13 cellular contexts compared by ENCODE assay signal in genomic region chr22:21636629-21637218, GRCh38. TPM values are rescaled to one million over a fixed set of nuclear protein-coding genes. Genes with fewer than 3 reads are reported as not detected.
A peak's percentile ranks its signal among the peaks of the same experiment; 100 is the strongest.
DNase-seq lines count a peak whose midpoint lies in the region; FAIRE-seq and TF ChIP-seq lines count a peak whose summit lies in the region.
"Had no signal": no experiment of that assay in that cellular context is flagged by ENCODE, and none has a peak within 500 bp of the region (broad histone marks: within the 10 kb centered on the region; RNA-seq: fewer than 3 reads in every experiment).

No MANE protein-coding gene starts in this region.

- no peak overlapping the region for H3K18ac ChIP-seq in H1 (ENCODE audit: extremely low read depth, low read length)
- no peak overlapping the region for H3K18ac ChIP-seq in neuronal stem cell (ENCODE audit: low read length)

- H2AFZ ChIP-seq in H1 (ENCODE audit: low read length) (no peak overlapping the region), neuronal stem cell (ENCODE audit: low read length) (no peak overlapping the region)

- H3K4me1 Mint-ChIP-seq in IgD-negative memory B cell, result peaks cover 8 to 11% (median 10%) of the 10 kb centered on the region in 3 donors

- H4K5ac ChIP-seq in H1 (ENCODE audit: insufficient read length, low read depth, low read length), result no peak overlapping the region

- peaks cover 0 to 5% of the 10 kb centered on the region in 2 experiments for H4K20me1 ChIP-seq in H1 (replicated peaks in 1 of 2; ENCODE audit: control insufficient read depth in 1 of 2, insufficient read depth in 2 of 2, low read length in 2 of 2)

- POLR2A ChIA-PET in H1 (lab: Charles Lee; ENCODE audit: partially characterized antibody), result interaction anchor here (1.2 to 1.3 kb wide), 2 partner anchors 12 to 14 kb away, joined by 3 to 5 read pairs; no protein-coding TSS in a partner anchor

- WGBS in H1 (ENCODE audit: extremely low coverage in 1 of 2, insufficient coverage in 1 of 2, insufficient read length in 1 of 2, insufficient replicate concordance in 2 of 2, low coverage in 1 of 2, low lambda C conversion rate in 2 of 2, missing lambda C conversion rate in 1 of 2), 2 experiments, result 86% methylated on average over 17 of the region's 17 CpGs; no CpG with 5 or more reads in 1 of the 2 experiments
- no CpG with 5 or more reads among the region's 17 CpGs for WGBS in neuronal stem cell (ENCODE audit: extremely low coverage in 2 of 2, insufficient read length in 2 of 2, insufficient replicate concordance in 1 of 2), 2 donors

- H3K79me2 ChIP-seq in H1 (ENCODE audit: control insufficient read depth in 1 of 2, insufficient read depth in 2 of 2, low read length in 2 of 2), result no peaks in the 10 kb centered on the region

- no peak for TF ChIP-seq POLR2A in H1 (IDR thresholded peaks at IDR 0.05; ENCODE audit: control extremely low read depth in 1 of 2, low read depth in 2 of 2, low read length in 2 of 2)

- H3K27me3 ChIP-seq in H1 (replicated peaks in 1 of 4; ENCODE audit: control insufficient read depth in 3 of 4, extremely low read depth in 1 of 4, insufficient read depth in 3 of 4, low read length in 3 of 4), result peaks cover 0 to 7% (median 1%) of the 10 kb centered on the region in 4 experiments; a peak in 4 of 7 replicates
- H3K27me3 ChIP-seq in neuronal stem cell (ENCODE audit: control insufficient read depth in 3 of 3, insufficient read depth in 3 of 3, low read depth in 1 of 3, low read length in 3 of 3), result peaks cover 0 to 2% (median 0%) of the 10 kb centered on the region in 3 experiments

- H4K8ac ChIP-seq in H1 (ENCODE audit: extremely low read depth, insufficient read depth, low read length), result peak overlapping the region; percentile 80; the same call in 1 of the 2 replicates
- H4K8ac ChIP-seq in neuronal stem cell (ENCODE audit: low read depth, low read length), result no peak overlapping the region

- H3K23ac ChIP-seq in H1 (ENCODE audit: insufficient read length) (no peak overlapping the region), neuronal stem cell (ENCODE audit: low read depth, low read length, poor library complexity) (peak overlapping the region; percentile 87)

- peaks cover 0 to 1% (median 0%) of the 10 kb centered on the region in 3 donors for H3K9me3 Mint-ChIP-seq in IgD-negative memory B cell
- H3K9me3 Mint-ChIP-seq: CD8-positive, alpha-beta T cell had no signal

- TF ChIP-seq CTCF in H1 (IDR thresholded peaks at IDR 0.05; ENCODE audit: control extremely low read depth in 1 of 3, insufficient read depth in 1 of 3, low read depth in 1 of 3, low read length in 3 of 3), result no peak

- H3K4me2 ChIP-seq in H1 (ENCODE audit: insufficient read depth in 1 of 2, low read depth in 2 of 2, low read length in 2 of 2), result no peak overlapping the region
- no peak overlapping the region for H3K4me2 ChIP-seq in neuronal stem cell (ENCODE audit: insufficient read depth, low read length, poor library complexity, severe bottlenecking)
- H3K4me2 ChIP-seq: A549 had no signal

- H3K36me3 ChIP-seq in H1 (ENCODE audit: control insufficient read depth in 2 of 4, insufficient read depth in 4 of 4, low read length in 3 of 4) (no peaks in the 10 kb centered on the region), neuronal stem cell (replicated peaks in 1 of 2; ENCODE audit: control insufficient read depth in 2 of 2, insufficient read depth in 2 of 2, low read length in 2 of 2) (no peaks in the 10 kb centered on the region)

- H2BK5ac ChIP-seq in H1 (ENCODE audit: low read depth, low read length) (no peak overlapping the region), neuronal stem cell (ENCODE audit: low read length) (no peak overlapping the region)

- peak overlapping the region in 2 of 3 donors; percentile 18 to 29 for H3K27ac Mint-ChIP-seq in IgD-negative memory B cell
- H3K27ac Mint-ChIP-seq: CD14-positive monocyte; CD8-positive, alpha-beta T cell had no signal

- H3K9ac ChIP-seq in H1 (replicated peaks in 1 of 4; ENCODE audit: extremely low read depth in 1 of 4, low read depth in 3 of 4, low read length in 3 of 4), result no peak overlapping the region
- peak overlapping the region; percentile 9 for H3K9ac ChIP-seq in neuronal stem cell (ENCODE audit: low read depth, low read length, poor library complexity)

- DNase-seq in H1 (ENCODE audit: low read depth in 1 of 2, low spot score in 2 of 2) (no peak), neuronal stem cell (ENCODE audit: low spot score) (no peak), H4 (ENCODE audit: low spot score) (no peak), NCI-H1417 treated with DMSO at 0.1 percent for 48 hours (lab: John Stamatoyannopoulos, UW) (no peak)
- DNase-seq: CD8-positive, alpha-beta T cell; COR-L47; GF-D8; IMR-90 had no signal

- H3K36me3 Mint-ChIP-seq in IgD-negative memory B cell, result no peaks in the 10 kb centered on the region
- H3K36me3 Mint-ChIP-seq: CD14-positive monocyte; CD8-positive, alpha-beta T cell had no signal

- H3K4me3 ChIP-seq in H1 (ENCODE audit: extremely low read depth in 1 of 4, insufficient read depth in 2 of 4, low read depth in 3 of 4, low read length in 4 of 4), result no peak overlapping the region
- H3K4me3 ChIP-seq in neuronal stem cell (ENCODE audit: low read length in 2 of 2), result no peak overlapping the region
- H3K4me3 ChIP-seq: A549 had no signal

- H2BK12ac ChIP-seq in H1 (ENCODE audit: low read depth, low read length), result no peak overlapping the region
- H2BK12ac ChIP-seq in neuronal stem cell (ENCODE audit: low read length), result no peak overlapping the region

- no peak overlapping the region for H3K56ac ChIP-seq in H1 (replicated peaks; ENCODE audit: insufficient read length, low read depth, low read length)

- H3K14ac ChIP-seq in H1 (ENCODE audit: insufficient read length) (no peak overlapping the region), neuronal stem cell (ENCODE audit: low read length) (no peak overlapping the region)

- H3K4me3 Mint-ChIP-seq in IgD-negative memory B cell, result peak overlapping the region in 1 of 4 donors; percentile 18
- H3K4me3 Mint-ChIP-seq: CD14-positive monocyte; CD8-positive, alpha-beta T cell had no signal

- FAIRE-seq in H1 (lab: Jason Lieb, UNC), result no peak
- FAIRE-seq: A549, GM19239, H54 had no signal

- no peak overlapping the region for H3K27ac ChIP-seq in H1 (ENCODE audit: low read depth, low read length)
- H3K27ac ChIP-seq in neuronal stem cell (replicated peaks; ENCODE audit: low read length), result no peak overlapping the region
- H3K27ac ChIP-seq: A549 had no signal

- H2BK120ac ChIP-seq in H1 (replicated peaks; ENCODE audit: low read depth, low read length) (no peak overlapping the region), neuronal stem cell (ENCODE audit: low read depth, low read length) (no peak overlapping the region)

- H3K9me3 ChIP-seq in H1 (ENCODE audit: insufficient read depth in 2 of 2, low read depth in 1 of 2, low read length in 1 of 2) (no peaks in the 10 kb centered on the region; a peak in 1 of 4 replicates), neuronal stem cell (replicated peaks in 1 of 2; ENCODE audit: control insufficient read depth in 2 of 2, insufficient read depth in 1 of 2, low read depth in 1 of 2, low read length in 2 of 2) (peaks cover 0 to 2% of the 10 kb centered on the region in 2 donors)
- H3K9me3 ChIP-seq: A549 had no signal

- H4K91ac ChIP-seq in H1 (replicated peaks; ENCODE audit: insufficient read length, low read length) (no peak overlapping the region), neuronal stem cell (ENCODE audit: low read depth, low read length, poor library complexity) (no peak overlapping the region)

- no peak for TF ChIP-seq EP300 in H1 (IDR thresholded peaks at IDR 0.05; ENCODE audit: borderline replicate concordance in 1 of 2, low read depth in 2 of 2, low read length in 2 of 2)

- H2AK5ac ChIP-seq in H1 (ENCODE audit: low read depth, low read length), result no peak overlapping the region
- H2AK5ac ChIP-seq in neuronal stem cell (ENCODE audit: low read depth, low read length), result no peak overlapping the region

- H3K79me1 ChIP-seq in H1 (ENCODE audit: low read depth, low read length), result no peaks in the 10 kb centered on the region
- no peaks in the 10 kb centered on the region for H3K79me1 ChIP-seq in neuronal stem cell (ENCODE audit: low read depth, low read length)

- peaks cover 4% of the 10 kb centered on the region for H3K27me3 Mint-ChIP-seq in IgD-negative memory B cell

- no peak for TF ChIP-seq RAD21 in H1 (IDR thresholded peaks at IDR 0.05 in 1 of 2, conservative IDR thresholded peaks at IDR 0.05 in 1 of 2; ENCODE audit: low read depth in 2 of 2, low read length in 2 of 2)

- H3K4ac ChIP-seq in H1 (replicated peaks; ENCODE audit: insufficient read length, low read depth, low read length) (no peak overlapping the region), neuronal stem cell (ENCODE audit: low read length) (no peak overlapping the region)

- CTCF ChIA-PET in H1 (lab: Charles Lee; ENCODE audit: partially characterized antibody), result interaction anchor here (1.1 to 24.1 kb wide), 3 partner anchors 6 to 70 kb away, joined by 3 to 499 read pairs (median 499); partner anchors contain the start of genes CCDC116, SDF2L1 and YDJC

- peaks cover 0 to 2% (median 0%) of the 10 kb centered on the region in 4 experiments; a peak in 1 of 7 replicates for H3K4me1 ChIP-seq in H1 (replicated peaks in 1 of 4; ENCODE audit: control insufficient read depth in 3 of 4, insufficient read depth in 4 of 4, low read length in 3 of 4)
- peaks cover 2 to 7% of the 10 kb centered on the region in 2 donors for H3K4me1 ChIP-seq in neuronal stem cell (ENCODE audit: control insufficient read depth in 2 of 2, insufficient read depth in 1 of 2, low read depth in 1 of 2, low read length in 2 of 2)

- H2BK20ac ChIP-seq in H1 (ENCODE audit: low read length), result no peak overlapping the region

- peaks cover under 1% of the 10 kb centered on the region; the same call in 1 of the 2 replicates for H3K23me2 ChIP-seq in H1 (ENCODE audit: low read depth, low read length)

- H2BK15ac ChIP-seq in H1 (ENCODE audit: low read length) (no peak overlapping the region), neuronal stem cell (ENCODE audit: low read length) (no peak overlapping the region)

RNA-seq across cellular contexts. Expression of gene CCDC116, which starts 4.2 kb away (rescaled TPM):
- polyA plus RNA-seq in IgD-negative memory B cell (0.11 TPM), H1 (2011; rRNA removed) (0.08 and 0.14 TPM in 2 replicates)
- not detected in 2 replicates for total RNA-seq in H1 (2021; fragmentation: NEBNext Ultra II Directional; extraction: Animal tissue kit (Norgen Biotek cat#: 25700))
- polyA plus RNA-seq in H1 (2011; cell fraction: cytosol; rRNA removed), result 0.09 TPM
- 0.39 TPM for polyA plus RNA-seq in H1 (2011; cell fraction: nucleus; rRNA removed)
- 0.08 to 0.15 TPM (median 0.14 TPM) in 3 of 4 replicates, not detected in the other for polyA plus RNA-seq in H1 (2012, experiment 1 of 2)
- not detected for polyA plus RNA-seq in H1 (2012, experiment 2 of 2)
- 0.16 TPM for polyA plus RNA-seq in H1 (2013, experiment 1 of 2)
- polyA plus RNA-seq in H1 (2013, experiment 2 of 2), result 0.07 TPM
- not detected in 2 replicates for polyA minus RNA-seq in H1 (2011; rRNA and poly(A)+ RNA removed)
- polyA minus RNA-seq in H1 (2011; cell fraction: cytosol; rRNA and poly(A)+ RNA removed), result not detected
- polyA minus RNA-seq in H1 (2011; cell fraction: nucleus; rRNA and poly(A)+ RNA removed), result not detected
- 0.10 TPM for polyA plus RNA-seq in neuronal stem cell (2013, experiment 1 of 2)
- polyA plus RNA-seq in neuronal stem cell (2013, experiment 2 of 2), result 0.18 TPM
- total RNA-seq in H4 (2014; rRNA removed; shearing (Covaris generic)), result 0.10 TPM in 1 of 2 replicates, not detected in the other
- polyA plus RNA-seq: CD14-positive monocyte had no signal

RNA-seq across cellular contexts. Expression of gene SDF2L1, which starts 5.4 kb away (rescaled TPM):
- polyA plus RNA-seq in IgD-negative memory B cell, result 61.5 TPM
- 51.1 and 54.5 TPM in 2 replicates for total RNA-seq in H1 (2021; fragmentation: NEBNext Ultra II Directional; extraction: Animal tissue kit (Norgen Biotek cat#: 25700))
- 59.6 and 75.4 TPM in 2 replicates for polyA plus RNA-seq in H1 (2011; rRNA removed)
- polyA plus RNA-seq in H1 (2011; cell fraction: cytosol; rRNA removed), result 53.2 TPM
- 35.8 TPM for polyA plus RNA-seq in H1 (2011; cell fraction: nucleus; rRNA removed)
- polyA plus RNA-seq in H1 (2012, experiment 1 of 2), result 62.8 to 79.1 TPM (median 67.2 TPM) in 4 replicates
- 42.2 TPM for polyA plus RNA-seq in H1 (2012, experiment 2 of 2)
- polyA plus RNA-seq in H1 (2013, experiment 1 of 2), result 28.1 TPM
- polyA plus RNA-seq in H1 (2013, experiment 2 of 2), result 37.2 TPM
- polyA minus RNA-seq in H1 (2011; rRNA and poly(A)+ RNA removed), result 11.2 and 14.4 TPM in 2 replicates
- 20.5 TPM for polyA minus RNA-seq in H1 (2011; cell fraction: cytosol; rRNA and poly(A)+ RNA removed)
- polyA minus RNA-seq in H1 (2011; cell fraction: nucleus; rRNA and poly(A)+ RNA removed), result 13.1 TPM
- polyA plus RNA-seq in neuronal stem cell (2013, experiment 1 of 2), result 9.6 TPM
- 9.4 TPM for polyA plus RNA-seq in neuronal stem cell (2013, experiment 2 of 2)
- total RNA-seq in H4 (2014; rRNA removed; shearing (Covaris generic)), result 33.6 and 38.7 TPM in 2 replicates

RNA-seq across cellular contexts. Expression of gene YDJC, which starts 6.9 kb away (rescaled TPM):
- polyA plus RNA-seq in IgD-negative memory B cell, result 94.2 TPM
- 36.5 and 36.7 TPM in 2 replicates for total RNA-seq in H1 (2021; fragmentation: NEBNext Ultra II Directional; extraction: Animal tissue kit (Norgen Biotek cat#: 25700))
- 45.2 and 77.7 TPM in 2 replicates for polyA plus RNA-seq in H1 (2011; rRNA removed)
- 52.3 TPM for polyA plus RNA-seq in H1 (2011; cell fraction: cytosol; rRNA removed)
- polyA plus RNA-seq in H1 (2011; cell fraction: nucleus; rRNA removed), result 67.6 TPM
- 15.0 to 30.0 TPM (median 26.4 TPM) in 4 replicates for polyA plus RNA-seq in H1 (2012, experiment 1 of 2)
- 25.5 TPM for polyA plus RNA-seq in H1 (2012, experiment 2 of 2)
- 27.5 TPM for polyA plus RNA-seq in H1 (2013, experiment 1 of 2)
- polyA plus RNA-seq in H1 (2013, experiment 2 of 2), result 26.7 TPM
- polyA minus RNA-seq in H1 (2011; rRNA and poly(A)+ RNA removed), result 4.1 and 7.6 TPM in 2 replicates
- 21.9 TPM for polyA minus RNA-seq in H1 (2011; cell fraction: cytosol; rRNA and poly(A)+ RNA removed)
- polyA minus RNA-seq in H1 (2011; cell fraction: nucleus; rRNA and poly(A)+ RNA removed), result 36.6 TPM
- polyA plus RNA-seq in neuronal stem cell (2013, experiment 1 of 2), result 14.9 TPM
- polyA plus RNA-seq in neuronal stem cell (2013, experiment 2 of 2), result 14.0 TPM
- total RNA-seq in H4 (2014; rRNA removed; shearing (Covaris generic)), result 26.7 and 35.4 TPM in 2 replicates

RNA-seq across cellular contexts. Expression of gene PPIL2, which starts 29.1 kb away (rescaled TPM):
- polyA plus RNA-seq in IgD-negative memory B cell (30.4 TPM), H1 (2011; rRNA removed) (34.6 and 46.4 TPM in 2 replicates)
- 34.4 and 37.7 TPM in 2 replicates for total RNA-seq in H1 (2021; fragmentation: NEBNext Ultra II Directional; extraction: Animal tissue kit (Norgen Biotek cat#: 25700))
- polyA plus RNA-seq in H1 (2011; cell fraction: cytosol; rRNA removed), result 38.7 TPM
- 145 TPM for polyA plus RNA-seq in H1 (2011; cell fraction: nucleus; rRNA removed)
- polyA plus RNA-seq in H1 (2012, experiment 1 of 2), result 34.0 to 37.8 TPM (median 35.7 TPM) in 4 replicates
- polyA plus RNA-seq in H1 (2012, experiment 2 of 2), result 30.2 TPM
- polyA plus RNA-seq in H1 (2013, experiment 1 of 2), result 29.8 TPM
- polyA plus RNA-seq in H1 (2013, experiment 2 of 2), result 22.9 TPM
- polyA minus RNA-seq in H1 (2011; rRNA and poly(A)+ RNA removed), result 31.1 and 39.8 TPM in 2 replicates
- polyA minus RNA-seq in H1 (2011; cell fraction: cytosol; rRNA and poly(A)+ RNA removed), result 18.9 TPM
- 43.9 TPM for polyA minus RNA-seq in H1 (2011; cell fraction: nucleus; rRNA and poly(A)+ RNA removed)
- 23.0 TPM for polyA plus RNA-seq in neuronal stem cell (2013, experiment 1 of 2)
- polyA plus RNA-seq in neuronal stem cell (2013, experiment 2 of 2), result 23.7 TPM
- total RNA-seq in H4 (2014; rRNA removed; shearing (Covaris generic)), result 8.6 and 12.9 TPM in 2 replicates
